Comparison of ENCODE assay signal across 4 cellular contexts in genomic region chr2:170126071-170126728, GRCh38. TPM values are rescaled to one million over a fixed set of nuclear protein-coding genes. Genes with fewer than 3 reads are reported as not detected.
"Had no signal": no experiment of that assay in that cellular context is flagged by ENCODE, and none has a peak within 500 bp of the region (broad histone marks: within the 10 kb centered on the region; RNA-seq: fewer than 3 reads in every experiment).

No MANE protein-coding gene starts in this region.

RNA-seq across cellular contexts. Expression of gene MYO3B, which starts 51.7 kb away (rescaled TPM):
- total RNA-seq: left lobe of liver, mesenteric fat pad, omental fat pad had no signal
- polyA plus RNA-seq: heart right ventricle had no signal
